8 cellular contexts compared by ENCODE assay signal in genomic region chr10:30784521-30784895, GRCh38.
DNase-seq lines count a peak whose midpoint lies in the region; ATAC-seq and TF ChIP-seq lines count a peak whose summit lies in the region.

No MANE protein-coding gene starts in this region.

- H3K27ac ChIP-seq in CD4-positive, alpha-beta T cell (ENCODE audit: low read depth, low read length): peak overlapping the region; percentile 40
- H3K27ac ChIP-seq in mesodermal cell (ENCODE audit: low read depth, low read length, severe bottlenecking) (peak overlapping the region; percentile 49), uterus (peak overlapping the region; percentile 96 to 97)

- H3K27me3 Mint-ChIP-seq in CD4-positive, alpha-beta T cell: no peaks in the 10 kb centered on the region

- peak overlapping the region; percentile 62 for H3K27ac Mint-ChIP-seq in CD4-positive, alpha-beta T cell

- intact Hi-C loops in CD4-positive, alpha-beta T cell (cut with DNase I, micrococcal nuclease): loop anchor here (1.0 to 5.0 kb wide), 9 partner anchors 63 to 1025 kb away; no protein-coding TSS in a partner anchor
- intact Hi-C loops in uterus (cut with DNase I; ENCODE audit: low total_unique reads): loop anchor here (5.0 to 10.0 kb wide), 2 partner anchors 250 to 533 kb away; partner anchors contain the start of genes ZEB1 and ZNF438

- POLR2A ChIA-PET in CD4-positive, alpha-beta T cell (lab: Charles Lee): interaction anchor here (0.6 to 4.1 kb wide), 23 partner anchors 8 to 1067 kb away, joined by 3 to 66 read pairs (median 4); partner anchors contain the start of genes MTPAP and ZNF438

- ATAC-seq in CD4-positive, alpha-beta T cell (ENCODE audit: poor library complexity): peak; percentile 26
- ATAC-seq in GM19395 (IDR thresholded peaks at IDR 0.05; ENCODE audit: unreplicated experiment) (no peak), GM19463 (IDR thresholded peaks at IDR 0.05; ENCODE audit: unreplicated experiment) (no peak)

- no peak for TF ChIP-seq POLR2A in uterus (IDR thresholded peaks at IDR 0.05)

- CTCF ChIA-PET in CD4-positive, alpha-beta T cell (lab: Charles Lee): interaction anchor here (0.6 to 2.6 kb wide), 9 partner anchors 97 to 1087 kb away, joined by 3 to 9 read pairs (median 3); partner anchors contain the start of gene ZNF438

- TF ChIP-seq CTCF in CD4-positive, alpha-beta T cell (IDR thresholded peaks at IDR 0.05): no peak
- no peak for TF ChIP-seq CTCF in uterus (IDR thresholded peaks at IDR 0.05)

- no peaks in the 10 kb centered on the region for H3K9me3 Mint-ChIP-seq in CD4-positive, alpha-beta T cell

- H3K4me1 ChIP-seq in mesodermal cell (ENCODE audit: control insufficient read depth, insufficient read depth, low read length, poor library complexity, severe bottlenecking) (peaks cover 27% of the 10 kb centered on the region), uterus (no peaks in the 10 kb centered on the region)

- no peaks in the 10 kb centered on the region for H3K27me3 ChIP-seq in CD4-positive, alpha-beta T cell (ENCODE audit: control insufficient read depth, insufficient read depth, low read length)
- H3K27me3 ChIP-seq in uterus: no peaks in the 10 kb centered on the region

- H3K36me3 Mint-ChIP-seq in CD4-positive, alpha-beta T cell (ENCODE audit: low read depth): no peaks in the 10 kb centered on the region

- H3K9me3 ChIP-seq in CD4-positive, alpha-beta T cell (ENCODE audit: control insufficient read depth, low read length): no peaks in the 10 kb centered on the region
- H3K9me3 ChIP-seq in mesodermal cell (ENCODE audit: control insufficient read depth, low read length) (no peaks in the 10 kb centered on the region), uterus (no peaks in the 10 kb centered on the region)

- DNase-seq in CD4-positive, alpha-beta T cell: no peak
- DNase-seq in NCI-H2081 treated with DMSO at 0.1 percent for 48 hours (lab: John Stamatoyannopoulos, UW) (peak; percentile 11), dermis blood vessel endothelial cell (peak; percentile 79), uterus (no peak), UCSD-AML1 (lab: John Stamatoyannopoulos, UW; ENCODE audit: unreplicated experiment) (no peak)

- H3K4me1 Mint-ChIP-seq in CD4-positive, alpha-beta T cell (ENCODE audit: low read depth): peaks cover 29% of the 10 kb centered on the region

- 0% methylated on average over 3 of the region's 5 CpGs for WGBS in mesodermal cell (ENCODE audit: insufficient coverage in 2 of 2), 2 experiments

- H3K4me3 Mint-ChIP-seq in CD4-positive, alpha-beta T cell: peak overlapping the region; percentile 82

- H3K4me3 ChIP-seq in mesodermal cell (ENCODE audit: extremely low read depth, insufficient read depth, low read length, poor library complexity, severe bottlenecking): peak overlapping the region; percentile 55
- peak overlapping the region; percentile 61 to 74 for H3K4me3 ChIP-seq in uterus

- H3K36me3 ChIP-seq in mesodermal cell (ENCODE audit: control insufficient read depth, insufficient read depth, low read length) (no peaks in the 10 kb centered on the region), uterus (no peaks in the 10 kb centered on the region)

Comparison
In these comparisons a context has a peak if more than half of its experiments do, and no peak if none do; other contexts are left out.
1. DNase-seq: peak in NCI-H2081 treated with DMSO at 0.1 percent for 48 hours (single experiment) and dermis blood vessel endothelial cell (single experiment); none in CD4-positive, alpha-beta T cell (0 of 10), uterus (0 of 2) and UCSD-AML1 (single experiment).
2. H3K27ac ChIP-seq: peak in every context shown above with its lines; median percentile 96 in uterus; 49 in mesodermal cell; 40 in CD4-positive, alpha-beta T cell.